In the genomic region with DNA sequence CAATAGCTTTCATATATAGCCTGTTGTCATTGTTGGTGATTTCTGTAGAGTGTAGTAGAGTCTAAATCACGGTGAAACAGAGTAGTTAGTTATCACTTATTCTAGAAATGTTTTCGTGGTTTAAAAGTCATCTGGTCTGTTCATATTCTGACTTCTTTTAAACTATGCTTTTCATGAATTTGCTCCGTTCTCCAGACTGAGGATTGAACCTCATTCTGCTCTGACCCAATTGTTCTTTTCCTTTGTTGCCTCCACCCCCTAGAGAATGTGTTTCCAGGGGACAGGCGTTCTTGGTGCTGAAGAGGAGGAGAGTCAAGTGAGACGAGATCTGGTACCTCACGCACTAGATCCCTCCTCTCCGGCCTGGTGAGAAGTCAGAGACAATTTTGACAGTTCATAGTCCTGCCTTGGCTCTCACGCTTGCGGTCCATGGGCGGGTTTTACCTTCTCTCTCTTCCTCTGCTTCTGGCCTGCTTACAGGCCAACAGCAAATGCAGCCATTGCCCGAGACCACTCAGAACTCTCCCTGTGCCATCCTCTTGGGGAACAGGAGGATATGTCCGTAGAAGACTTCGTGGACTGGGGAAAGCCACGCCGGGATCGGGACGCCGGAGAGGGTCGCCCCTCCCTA, we compare ENCODE assay signal across 8 cellular contexts. TPM values are rescaled to one million over a fixed set of nuclear protein-coding genes. Genes with fewer than 3 reads are reported as not detected.
A peak's percentile ranks its signal among the peaks of the same experiment; 100 is the strongest.
DNase-seq lines count a peak whose midpoint lies in the region; ATAC-seq, FAIRE-seq and TF ChIP-seq lines count a peak whose summit lies in the region.

No MANE protein-coding gene starts in this region.

- H3K4me2 ChIP-seq in Karpas-422 (ENCODE audit: low read depth, low read length, poor library complexity, severe bottlenecking) (peak overlapping the region; percentile 96), GM12878 (ENCODE audit: control insufficient read depth, insufficient read depth) (peak overlapping the region; percentile 99)

- no peak for TF ChIP-seq CTCF in GM12878 (IDR thresholded peaks at IDR 0.05 in 2 of 3, conservative IDR thresholded peaks at IDR 0.05 in 1 of 3; ENCODE audit: control insufficient read depth in 2 of 3, extremely low read depth in 1 of 3, insufficient read depth in 1 of 3, low read depth in 3 of 3, low read length in 3 of 3)
- no peak for TF ChIP-seq CTCF in spleen (IDR thresholded peaks at IDR 0.05 in 8 of 11, conservative IDR thresholded peaks at IDR 0.05 in 3 of 11)

- H2AFZ ChIP-seq in Karpas-422 (ENCODE audit: low read length): peak overlapping the region; percentile 69
- H2AFZ ChIP-seq in GM12878 (ENCODE audit: control insufficient read depth, low read depth, low read length): peak overlapping the region; percentile 90

- no peak for TF ChIP-seq RAD21 in GM12878 (IDR thresholded peaks at IDR 0.05; ENCODE audit: insufficient read depth, low read depth, low read length)

- FAIRE-seq in GM12878 (lab: Jason Lieb, UNC): no peak

- no peak for TF ChIP-seq POLR2A in GM12878 (IDR thresholded peaks at IDR 0.05; ENCODE audit: low read depth, low read length)
- peak in 1 of 3 donors; percentile 22 for TF ChIP-seq POLR2A in spleen (IDR thresholded peaks at IDR 0.05)

- H3K36me3 ChIP-seq in Karpas-422 (ENCODE audit: insufficient read depth, low read length): peaks cover 11% of the 10 kb centered on the region; the same call in 1 of the 2 replicates
- H3K36me3 ChIP-seq in GM12878 (ENCODE audit: control insufficient read depth in 2 of 2, insufficient read depth in 2 of 2, low read length in 1 of 2): 0 out of 4 replicates have a peak, but pooled peaks cover 0 to 3% of the 10 kb centered on the region in 2 experiments
- peaks cover 0 to 8% (median 0%) of the 10 kb centered on the region in 6 donors for H3K36me3 ChIP-seq in spleen

- peaks cover 43% of the 10 kb centered on the region for H3K79me2 ChIP-seq in Karpas-422 (ENCODE audit: low read length)
- peaks cover 78% of the 10 kb centered on the region for H3K79me2 ChIP-seq in GM12878 (ENCODE audit: control insufficient read depth, insufficient read depth, low read length)

- TSS peak; percentile 82 for BruUV-seq in GM12878 (replicated peaks; lab: Mats Ljungman, UMichigan)

- H3K27me3 ChIP-seq in Karpas-422 (ENCODE audit: low read length): no peaks in the 10 kb centered on the region
- H3K27me3 ChIP-seq in GM12878 (replicated peaks in 1 of 2; ENCODE audit: control insufficient read depth in 2 of 2, insufficient read depth in 2 of 2, low read length in 1 of 2): no peaks in the 10 kb centered on the region
- H3K27me3 ChIP-seq in spleen (replicated peaks in 1 of 7): no peaks in the 10 kb centered on the region

- POLR2A ChIA-PET in GM12878 (lab: Charles Lee): interaction anchor here (0.7 to 1.8 kb wide), 4 partner anchors 27 to 449 kb away, joined by 3 to 6 read pairs (median 4); no protein-coding TSS in a partner anchor

- DNase-seq in activated CD4-positive, CD25-positive, alpha-beta regulatory T cell (lab: John Stamatoyannopoulos, UW): peak in 3 of 4 experiments; percentile 53 to 64 (median 54)
- no peak for DNase-seq in activated CD4-positive, CD25-positive, alpha-beta regulatory T cell treated with anti-CD3 and anti-CD28 coated beads, Interleukin-2, amount 50 U/mL, for 72 hours
- peak; percentile 52 for DNase-seq in H4 (ENCODE audit: low spot score)
- DNase-seq in Karpas-422: peak; percentile 89
- DNase-seq in SHP77 treated with DMSO at 0.1 percent for 48 hours (lab: John Stamatoyannopoulos, UW): peak; percentile 83
- DNase-seq in GM12878 (ENCODE audit: low read depth, low spot score): peak; percentile 89
- DNase-seq in spleen: no peak

- H4K20me1 ChIP-seq in Karpas-422 (ENCODE audit: insufficient read depth, low read depth, low read length) (peaks cover 24% of the 10 kb centered on the region), GM12878 (ENCODE audit: control insufficient read depth, insufficient read depth) (no peaks in the 10 kb centered on the region; the same call in 1 of the 2 replicates)

- peak; percentile 71 for ATAC-seq in GM12878

- H3K4me3 ChIP-seq in Karpas-422 (ENCODE audit: low read length) (peak overlapping the region; percentile 95), GM12878 (peak overlapping the region; percentile 96), iPS-18c (ENCODE audit: insufficient read depth, low read depth, low read length) (peak overlapping the region; percentile 88), spleen (peak overlapping the region; percentile 73 to 99 (median 90))

- SMC1A ChIA-PET in GM12878 (lab: Charles Lee; ENCODE audit: uncharacterized antibody, unreplicated experiment): interaction anchor here (0.9 to 2.1 kb wide), 7 partner anchors 9 to 96 kb away, joined by 3 to 8 read pairs (median 5); no protein-coding TSS in a partner anchor

- WGBS in GM12878 (ENCODE audit: insufficient coverage, insufficient replicate concordance, low lambda C conversion rate, missing lambda C conversion rate): 3% methylated on average over 19 of the region's 19 CpGs
- WGBS in spleen, 5 donors: 0% methylated on average over 11 to 19 of the region's 19 CpGs

- CTCF ChIA-PET in GM12878 (lab: Yijun Ruan, JAX): interaction anchor here (1.5 kb wide), 1 partner anchor 19 kb away, joined by 6 read pairs; no protein-coding TSS in a partner anchor

- RAD21 ChIA-PET in GM12878 (lab: Charles Lee; ENCODE audit: unreplicated experiment): interaction anchor here (0.9 to 2.9 kb wide), 5 partner anchors 19 to 66 kb away, joined by 3 to 12 read pairs (median 3); no protein-coding TSS in a partner anchor

- H3K9me2 ChIP-seq in Karpas-422 (replicated peaks; ENCODE audit: insufficient read depth, low read length): no peaks in the 10 kb centered on the region

- no peak; a peak in 1 of 4 replicates for TF ChIP-seq EP300 in GM12878 (IDR thresholded peaks at IDR 0.05; ENCODE audit: borderline replicate concordance in 1 of 2, control insufficient read depth in 1 of 2, low read depth in 2 of 2, low read length in 2 of 2)

- in situ Hi-C loops in GM12878 (cut with MboI): loop anchor here (25.0 kb wide), 1 partner anchor 1517 kb away; the partner anchor contains the start of gene SYNCRIP

- H3K9me3 ChIP-seq in Karpas-422 (ENCODE audit: low read length) (no peaks in the 10 kb centered on the region), GM12878 (replicated peaks; ENCODE audit: control insufficient read depth, insufficient read depth, low read length) (no peaks in the 10 kb centered on the region), iPS-18c (ENCODE audit: control insufficient read depth, insufficient read depth, low read length) (no peaks in the 10 kb centered on the region), spleen (no peaks in the 10 kb centered on the region)

- H3K4me1 ChIP-seq in Karpas-422 (ENCODE audit: low read length): peaks cover 45% of the 10 kb centered on the region
- peaks cover 3% of the 10 kb centered on the region; the same call in 1 of the 2 replicates for H3K4me1 ChIP-seq in GM12878 (ENCODE audit: control insufficient read depth, insufficient read depth, low read length)
- H3K4me1 ChIP-seq in spleen: peaks cover 33 to 77% (median 69%) of the 10 kb centered on the region in 6 donors

- H3K27ac ChIP-seq in Karpas-422 (ENCODE audit: low read length) (peak overlapping the region; percentile 58), GM12878 (ENCODE audit: control insufficient read depth, insufficient read depth) (peak overlapping the region; percentile 92), spleen (peak overlapping the region; percentile 90 to 98 (median 96))

- H3K9ac ChIP-seq in Karpas-422 (ENCODE audit: low read length): peak overlapping the region; percentile 88
- H3K9ac ChIP-seq in GM12878 (ENCODE audit: control insufficient read depth, insufficient read depth, low read length): peak overlapping the region; percentile 78

- intact Hi-C loops in GM12878 (cut with micrococcal nuclease; ENCODE audit: unreplicated experiment) (loop anchor here (1.0 to 10.0 kb wide), 5 partner anchors 42 to 1480 kb away; partner anchors contain the start of genes AKIRIN2, GJB7 and SMIM8), spleen (cut with DNase I; ENCODE audit: low total_unique reads) (no loop called here)

RNA-seq across cellular contexts. Expression of gene ZNF292, which starts 0.6 kb away (rescaled TPM):
- total RNA-seq in H4 (2014; rRNA removed; shearing (Covaris generic)): 3.0 and 4.6 TPM in 2 replicates
- 61.8 and 62.8 TPM in 2 replicates for total RNA-seq in Karpas-422 (2014; rRNA removed; shearing (Covaris generic); ENCODE audit: low replicate concordance)
- total RNA-seq in GM12878 (2013; cell fraction: nucleolus; rRNA removed): 680 and 686 TPM in 2 replicates
- 25.8 and 28.0 TPM in 2 replicates for total RNA-seq in GM12878 (2014; rRNA removed)
- 31.5 and 37.5 TPM in 2 replicates for total RNA-seq in GM12878 (2014; rRNA removed; fragmentation: Illumina TruSeq; extraction: Trizol)
- 31.1 and 33.9 TPM in 2 replicates for total RNA-seq in GM12878 (2021)
- polyA plus RNA-seq in GM12878 (2011; ENCODE audit: low read depth): 12.6 TPM
- 57.6 and 100 TPM in 2 replicates for polyA plus RNA-seq in GM12878 (2011; rRNA removed)
- polyA plus RNA-seq in GM12878 (2011; cell fraction: cytosol; rRNA removed): 17.6 and 19.9 TPM in 2 replicates
- 81.7 and 133 TPM in 2 replicates for polyA plus RNA-seq in GM12878 (2011; cell fraction: nucleus; rRNA removed)
- polyA plus RNA-seq in GM12878 (2012): 23.8 and 26.1 TPM in 2 replicates
- polyA plus RNA-seq in GM12878 (2014; fragmentation: Illumina TruSeq; extraction: Trizol): 31.3 and 43.0 TPM in 2 replicates
- polyA plus RNA-seq in GM12878 (2014; fragmentation: Nextera tagmentation; extraction: Ambion mirVana): 10 to 100 TPM; 11.1 to 20.9 TPM
- 11.1 and 14.2 TPM in 2 replicates for polyA plus RNA-seq in GM12878 (2014; rRNA removed)
- polyA plus RNA-seq in GM12878 (2016; fragmentation: Nextera tagmentation; extraction: Ambion mirVana): 10 to 100 TPM; 29.8 to 31.8 TPM
- polyA minus RNA-seq in GM12878 (2011; rRNA and poly(A)+ RNA removed): 145 and 162 TPM in 2 replicates
- polyA minus RNA-seq in GM12878 (2011; cell fraction: cytosol; rRNA and poly(A)+ RNA removed): 35.1 and 39.8 TPM in 2 replicates
- polyA minus RNA-seq in GM12878 (2011; cell fraction: nucleus; rRNA and poly(A)+ RNA removed): 245 and 377 TPM in 2 replicates
- total RNA-seq in spleen: 10 to 100 TPM; 44.8 to 76.2 (median 56.8) TPM
- 1 to 10 TPM; 5.1 to 5.7 (median 5.2) TPM for polyA plus RNA-seq in spleen

RNA-seq across cellular contexts. Expression of gene CGA, which starts 59.9 kb away (rescaled TPM):
- total RNA-seq in H4 (2014; rRNA removed; shearing (Covaris generic)): not detected in 2 replicates
- not detected in 2 replicates for total RNA-seq in Karpas-422 (2014; rRNA removed; shearing (Covaris generic); ENCODE audit: low replicate concordance)
- total RNA-seq in GM12878 (2013; cell fraction: nucleolus; rRNA removed): not detected in 2 replicates
- total RNA-seq in GM12878 (2014; rRNA removed) (not detected in 2 replicates), GM12878 (2014; rRNA removed; fragmentation: Illumina TruSeq; extraction: Trizol) (not detected in 2 replicates), GM12878 (2021) (not detected in 2 replicates), spleen (not detected)
- not detected for polyA plus RNA-seq in GM12878 (2011; ENCODE audit: low read depth)
- polyA plus RNA-seq in GM12878 (2011; rRNA removed) (0.11 and 0.26 TPM in 2 replicates), GM12878 (2014; fragmentation: Illumina TruSeq; extraction: Trizol) (0.10 TPM in 1 of 2 replicates, not detected in the other), GM12878 (2014; fragmentation: Nextera tagmentation; extraction: Ambion mirVana) (under 1 TPM; 0.13 to 0.27 TPM), GM12878 (2014; rRNA removed) (not detected in 2 replicates), GM12878 (2016; fragmentation: Nextera tagmentation; extraction: Ambion mirVana) (not detected), spleen (not detected)
- polyA plus RNA-seq in GM12878 (2011; cell fraction: cytosol; rRNA removed): 0.09 and 0.12 TPM in 2 replicates
- not detected in 2 replicates for polyA plus RNA-seq in GM12878 (2011; cell fraction: nucleus; rRNA removed)
- not detected in 2 replicates for polyA plus RNA-seq in GM12878 (2012)
- not detected in 2 replicates for polyA minus RNA-seq in GM12878 (2011; rRNA and poly(A)+ RNA removed)
- 18.8 and 25.4 TPM in 2 replicates for polyA minus RNA-seq in GM12878 (2011; cell fraction: cytosol; rRNA and poly(A)+ RNA removed)
- 0.85 and 5.6 TPM in 2 replicates for polyA minus RNA-seq in GM12878 (2011; cell fraction: nucleus; rRNA and poly(A)+ RNA removed)

Comparison
In these comparisons a context has a peak if more than half of its experiments do, and no peak if none do; other contexts are left out.
1. DNase-seq: peak in activated CD4-positive, CD25-positive, alpha-beta regulatory T cell (3 of 4), H4 (single experiment), Karpas-422 (single experiment), SHP77 treated with DMSO at 0.1 percent for 48 hours (single experiment) and GM12878 (single experiment); none in activated CD4-positive, CD25-positive, alpha-beta regulatory T cell treated with anti-CD3 and anti-CD28 coated beads, Interleukin-2, amount 50 U/mL, for 72 hours (single experiment) and spleen (single experiment).
2. Peak in every context shown above with its lines, with median percentiles within 50 percentile points of each other: H3K27ac ChIP-seq and H3K4me3 ChIP-seq.